20 cellular contexts compared by ENCODE assay signal in genomic region chr2:23211987-23212583, GRCh38.
DNase-seq lines count a peak whose midpoint lies in the region; ATAC-seq, FAIRE-seq and TF ChIP-seq lines count a peak whose summit lies in the region.
"Had no signal": no experiment of that assay in that cellular context is flagged by ENCODE, and none has a peak within 500 bp of the region (broad histone marks: within the 10 kb centered on the region; RNA-seq: fewer than 3 reads in every experiment).

No MANE protein-coding gene starts in this region.

- no peak overlapping the region for H2BK5ac ChIP-seq in H1 (ENCODE audit: low read depth, low read length)

- no peak overlapping the region for H3K23ac ChIP-seq in H1 (ENCODE audit: insufficient read length)

- no peaks in the 10 kb centered on the region for H3K23me2 ChIP-seq in H1 (ENCODE audit: low read depth, low read length)

- no peak overlapping the region for H3K9ac ChIP-seq in H1 (replicated peaks in 1 of 4; ENCODE audit: extremely low read depth in 1 of 4, low read depth in 3 of 4, low read length in 3 of 4)
- H3K9ac ChIP-seq: BLaER1 had no signal

- TF ChIP-seq POLR2A in H1 (IDR thresholded peaks at IDR 0.05; ENCODE audit: control extremely low read depth in 1 of 2, low read depth in 2 of 2, low read length in 2 of 2) (no peak), right lobe of liver (IDR thresholded peaks at IDR 0.05) (no peak), adrenal gland (IDR thresholded peaks at IDR 0.05) (no peak)

- H2BK20ac ChIP-seq in H1 (ENCODE audit: low read length) = no peak overlapping the region

- H3K4me1 ChIP-seq in H1 (replicated peaks in 1 of 4; ENCODE audit: control insufficient read depth in 3 of 4, insufficient read depth in 4 of 4, low read length in 3 of 4) (no peaks in the 10 kb centered on the region; a peak in 1 of 7 replicates), right lobe of liver (peaks cover 0 to 41% (median 14%) of the 10 kb centered on the region in 4 donors), small intestine (ENCODE audit: control insufficient read depth in 2 of 2, insufficient read depth in 1 of 2, low read depth in 1 of 2, low read length in 1 of 2) (peaks cover 0 to 2% of the 10 kb centered on the region in 2 donors), adrenal gland (replicated peaks in 1 of 2) (no peaks in the 10 kb centered on the region)
- H3K4me1 ChIP-seq: BLaER1 had no signal

- POLR2A ChIA-PET in H1 (lab: Charles Lee; ENCODE audit: partially characterized antibody) = no interaction called here
- POLR2A ChIA-PET in CD4-positive, alpha-beta T cell (lab: Charles Lee) = no interaction called here

- H2AK5ac ChIP-seq in H1 (ENCODE audit: low read depth, low read length) = no peak overlapping the region

- CTCF ChIA-PET in H1 (lab: Charles Lee; ENCODE audit: partially characterized antibody) = interaction anchor here (1.0 to 3.9 kb wide), 6 partner anchors 10 to 419 kb away, joined by 3 to 25 read pairs (median 4); no protein-coding TSS in a partner anchor
- CTCF ChIA-PET in CD4-positive, alpha-beta T cell (lab: Charles Lee) = no interaction called here

- H3K4me3 ChIP-seq in LNCaP clone FGC (ENCODE audit: low read depth, low read length) = no peak overlapping the region
- H3K4me3 ChIP-seq in H1 (ENCODE audit: extremely low read depth in 1 of 4, insufficient read depth in 2 of 4, low read depth in 3 of 4, low read length in 4 of 4) = no peak overlapping the region
- no peak overlapping the region for H3K4me3 ChIP-seq in right lobe of liver
- no peak overlapping the region for H3K4me3 ChIP-seq in small intestine (ENCODE audit: low read depth in 1 of 2, low read length in 2 of 2)
- no peak overlapping the region for H3K4me3 ChIP-seq in adrenal gland
- H3K4me3 ChIP-seq: BLaER1 had no signal

- H2BK12ac ChIP-seq in H1 (ENCODE audit: low read depth, low read length) = no peak overlapping the region

- H4K8ac ChIP-seq in H1 (ENCODE audit: extremely low read depth, insufficient read depth, low read length) = no peak overlapping the region

- H2AFZ ChIP-seq in H1 (ENCODE audit: low read length) = no peak overlapping the region

- TF ChIP-seq EP300 in H1 (IDR thresholded peaks at IDR 0.05; ENCODE audit: borderline replicate concordance in 1 of 2, low read depth in 2 of 2, low read length in 2 of 2) = no peak

- DNase-seq in LNCaP clone FGC (ENCODE audit: low read depth) (peak; percentile 19), H1 (ENCODE audit: low read depth in 1 of 2, low spot score in 2 of 2) (no peak), right lobe of liver (no peak), small intestine (peak; percentile 67), adrenal gland (no peak)
- DNase-seq in stimulated activated effector memory CD8-positive, alpha-beta T cell treated with anti-CD3 and anti-CD28 coated beads, Interleukin-12 subunit alpha, Interleukin-12 subunit beta, amount 100 ng/mL, for 72 hours (ENCODE audit: low spot score in 2 of 2) = no peak
- DNase-seq in stimulated activated naive CD4-positive, alpha-beta T cell (lab: John Stamatoyannopoulos, UW) = no peak
- DNase-seq in CD4-positive, alpha-beta T cell = no peak
- DNase-seq: CD8-positive, alpha-beta memory T cell; GF-D8; KG1; NCI-H1436; NCI-H2029 treated with DMSO at 0.1 percent for 48 hours; NCI-H2171 treated with DMSO at 0.1 percent for 48 hours; NCI-H446 treated with DMSO at 0.1 percent for 48 hours; NCI-H748 treated with DMSO at 0.1 percent for 48 hours had no signal

- 0 out of 2 replicates have a peak overlapping the region, but pooled peaks have one; percentile 16 for H3K18ac ChIP-seq in H1 (ENCODE audit: extremely low read depth, low read length)

- H3K27me3 Mint-ChIP-seq in CD4-positive, alpha-beta T cell = peaks cover 7% of the 10 kb centered on the region

- H4K5ac ChIP-seq in H1 (ENCODE audit: insufficient read length, low read depth, low read length) = no peak overlapping the region

- ATAC-seq in right lobe of liver = peak; percentile 47 to 61 (median 52)
- ATAC-seq in stimulated activated effector memory CD8-positive, alpha-beta T cell treated with anti-CD3 and anti-CD28 coated beads, Interleukin-12 subunit alpha, Interleukin-12 subunit beta, amount 100 ng/mL, for 72 hours = no peak
- ATAC-seq in CD4-positive, alpha-beta T cell (ENCODE audit: poor library complexity) = no peak

- H3K4me2 ChIP-seq in H1 (ENCODE audit: insufficient read depth in 1 of 2, low read depth in 2 of 2, low read length in 2 of 2) = no peak overlapping the region
- H3K4me2 ChIP-seq: BLaER1 had no signal

- H3K4me3 Mint-ChIP-seq in stimulated activated effector memory CD8-positive, alpha-beta T cell treated with anti-CD3 and anti-CD28 coated beads, Interleukin-12 subunit alpha, Interleukin-12 subunit beta, amount 100 ng/mL, for 72 hours = no peak overlapping the region
- no peak overlapping the region for H3K4me3 Mint-ChIP-seq in CD4-positive, alpha-beta T cell
- H3K4me3 Mint-ChIP-seq: CD8-positive, alpha-beta memory T cell had no signal

- FAIRE-seq in H1 (lab: Jason Lieb, UNC) = no peak
- no peak for FAIRE-seq in small intestine (lab: Jason Lieb, UNC)
- FAIRE-seq: A204.1, GM12891, GM18507 had no signal

- H3K14ac ChIP-seq in H1 (ENCODE audit: insufficient read length) = no peak overlapping the region

- H3K79me2 ChIP-seq in H1 (ENCODE audit: control insufficient read depth in 1 of 2, insufficient read depth in 2 of 2, low read length in 2 of 2) = no peaks in the 10 kb centered on the region

- intact Hi-C loops in right lobe of liver (cut with DNase I) = no loop called here
- intact Hi-C loops in CD4-positive, alpha-beta T cell (cut with DNase I, micrococcal nuclease) = no loop called here
- intact Hi-C loops in adrenal gland (cut with DNase I) = no loop called here

- no peak overlapping the region for H4K91ac ChIP-seq in H1 (replicated peaks; ENCODE audit: insufficient read length, low read length)

- H3K27me3 ChIP-seq in H1 (replicated peaks in 1 of 4; ENCODE audit: control insufficient read depth in 3 of 4, extremely low read depth in 1 of 4, insufficient read depth in 3 of 4, low read length in 3 of 4) (no peaks in the 10 kb centered on the region; a peak in 1 of 7 replicates), right lobe of liver (no peaks in the 10 kb centered on the region), small intestine (ENCODE audit: control insufficient read depth in 2 of 2, insufficient read depth in 2 of 2, low read length in 2 of 2) (no peaks in the 10 kb centered on the region), adrenal gland (no peaks in the 10 kb centered on the region)
- no peaks in the 10 kb centered on the region for H3K27me3 ChIP-seq in CD4-positive, alpha-beta T cell (ENCODE audit: control insufficient read depth, insufficient read depth, low read length)
- H3K27me3 ChIP-seq: BLaER1 had no signal

- H3K9me3 Mint-ChIP-seq in stimulated activated effector memory CD8-positive, alpha-beta T cell treated with anti-CD3 and anti-CD28 coated beads, Interleukin-12 subunit alpha, Interleukin-12 subunit beta, amount 100 ng/mL, for 72 hours = peaks cover 2% of the 10 kb centered on the region
- no peaks in the 10 kb centered on the region for H3K9me3 Mint-ChIP-seq in CD4-positive, alpha-beta T cell

- H3K79me1 ChIP-seq in H1 (ENCODE audit: low read depth, low read length) = no peaks in the 10 kb centered on the region

- 93% methylated on average over 5 of the region's 5 CpGs; no CpG with 5 or more reads in 1 of the 2 experiments for WGBS in H1 (ENCODE audit: extremely low coverage in 1 of 2, insufficient coverage in 1 of 2, insufficient read length in 1 of 2, insufficient replicate concordance in 2 of 2, low coverage in 1 of 2, low lambda C conversion rate in 2 of 2, missing lambda C conversion rate in 1 of 2), 2 experiments
- WGBS in right lobe of liver (ENCODE audit: insufficient coverage, low coverage, low lambda C conversion rate, missing lambda C conversion rate) = 20% methylated on average over 1 of the region's 5 CpGs
- WGBS in small intestine, 3 donors = 23 to 62% (median 54%) methylated on average over 5 of the region's 5 CpGs
- 79 to 89% (median 84%) methylated on average over 4 to 5 of the region's 5 CpGs for WGBS in adrenal gland, 4 donors

- H4K20me1 ChIP-seq in H1 (replicated peaks in 1 of 2; ENCODE audit: control insufficient read depth in 1 of 2, insufficient read depth in 2 of 2, low read length in 2 of 2) = no peaks in the 10 kb centered on the region
- H4K20me1 ChIP-seq: BLaER1 had no signal

- H3K36me3 ChIP-seq in H1 (ENCODE audit: control insufficient read depth in 2 of 4, insufficient read depth in 4 of 4, low read length in 3 of 4) (no peaks in the 10 kb centered on the region), right lobe of liver (no peaks in the 10 kb centered on the region), small intestine (ENCODE audit: control insufficient read depth in 2 of 2, insufficient read depth in 2 of 2, low read length in 2 of 2) (no peaks in the 10 kb centered on the region), adrenal gland (replicated peaks in 1 of 2) (no peaks in the 10 kb centered on the region)
- H3K36me3 ChIP-seq: BLaER1 had no signal

- H3K9me3 ChIP-seq in H1 (ENCODE audit: insufficient read depth in 2 of 2, low read depth in 1 of 2, low read length in 1 of 2) = no peaks in the 10 kb centered on the region
- H3K9me3 ChIP-seq in right lobe of liver = no peaks in the 10 kb centered on the region
- no peaks in the 10 kb centered on the region for H3K9me3 ChIP-seq in small intestine (ENCODE audit: control insufficient read depth, low read depth)
- no peaks in the 10 kb centered on the region for H3K9me3 ChIP-seq in CD4-positive, alpha-beta T cell (ENCODE audit: control insufficient read depth, low read length)
- H3K9me3 ChIP-seq in adrenal gland (replicated peaks in 1 of 3) = no peaks in the 10 kb centered on the region
- H3K9me3 ChIP-seq: BLaER1 had no signal

- H2BK120ac ChIP-seq in H1 (replicated peaks; ENCODE audit: low read depth, low read length) = no peak overlapping the region

- H3K27ac Mint-ChIP-seq in stimulated activated effector memory CD8-positive, alpha-beta T cell treated with anti-CD3 and anti-CD28 coated beads, Interleukin-12 subunit alpha, Interleukin-12 subunit beta, amount 100 ng/mL, for 72 hours = no peak overlapping the region
- H3K27ac Mint-ChIP-seq in CD4-positive, alpha-beta T cell = no peak overlapping the region
- H3K27ac Mint-ChIP-seq: CD8-positive, alpha-beta memory T cell had no signal

- H3K27ac ChIP-seq in H1 (ENCODE audit: low read depth, low read length) = no peak overlapping the region
- peak overlapping the region in 2 of 3 donors; percentile 14 to 54 for H3K27ac ChIP-seq in right lobe of liver
- H3K27ac ChIP-seq in small intestine (ENCODE audit: low read depth in 1 of 2, low read length in 1 of 2) = no peak overlapping the region
- H3K27ac ChIP-seq in CD4-positive, alpha-beta T cell (ENCODE audit: low read depth, low read length) = no peak overlapping the region
- no peak overlapping the region for H3K27ac ChIP-seq in adrenal gland
- H3K27ac ChIP-seq: BLaER1 had no signal

- H3K4ac ChIP-seq in H1 (replicated peaks; ENCODE audit: insufficient read length, low read depth, low read length) = no peak overlapping the region

- H3K56ac ChIP-seq in H1 (replicated peaks; ENCODE audit: insufficient read length, low read depth, low read length) = no peak overlapping the region

- no peak overlapping the region for H2BK15ac ChIP-seq in H1 (ENCODE audit: low read length)

- TF ChIP-seq CTCF in LNCaP clone FGC (IDR thresholded peaks at IDR 0.05; ENCODE audit: control insufficient read depth, extremely low read depth, insufficient read depth) = no peak
- TF ChIP-seq CTCF in H1 (IDR thresholded peaks at IDR 0.05; ENCODE audit: control extremely low read depth in 1 of 3, insufficient read depth in 1 of 3, low read depth in 1 of 3, low read length in 3 of 3) = no peak
- no peak for TF ChIP-seq CTCF in right lobe of liver (IDR thresholded peaks at IDR 0.05)
- TF ChIP-seq CTCF in CD4-positive, alpha-beta T cell (IDR thresholded peaks at IDR 0.05) = no peak
- no peak for TF ChIP-seq CTCF in adrenal gland (IDR thresholded peaks at IDR 0.05)

- H3K4me1 Mint-ChIP-seq in stimulated activated effector memory CD8-positive, alpha-beta T cell treated with anti-CD3 and anti-CD28 coated beads, Interleukin-12 subunit alpha, Interleukin-12 subunit beta, amount 100 ng/mL, for 72 hours = no peaks in the 10 kb centered on the region
- H3K4me1 Mint-ChIP-seq in CD4-positive, alpha-beta T cell (ENCODE audit: low read depth) = no peaks in the 10 kb centered on the region
- H3K4me1 Mint-ChIP-seq: CD8-positive, alpha-beta memory T cell had no signal

- no peaks in the 10 kb centered on the region for H3K36me3 Mint-ChIP-seq in stimulated activated effector memory CD8-positive, alpha-beta T cell treated with anti-CD3 and anti-CD28 coated beads, Interleukin-12 subunit alpha, Interleukin-12 subunit beta, amount 100 ng/mL, for 72 hours
- no peaks in the 10 kb centered on the region for H3K36me3 Mint-ChIP-seq in CD4-positive, alpha-beta T cell (ENCODE audit: low read depth)
- H3K36me3 Mint-ChIP-seq: CD8-positive, alpha-beta memory T cell had no signal

- no peak for TF ChIP-seq RAD21 in H1 (IDR thresholded peaks at IDR 0.05 in 1 of 2, conservative IDR thresholded peaks at IDR 0.05 in 1 of 2; ENCODE audit: low read depth in 2 of 2, low read length in 2 of 2)

Comparison
In these comparisons a context has a peak if more than half of its experiments do, and no peak if none do; other contexts are left out.
1. DNase-seq: peak in LNCaP clone FGC (single experiment) and small intestine (single experiment); none in H1 (0 of 2), right lobe of liver (0 of 3), stimulated activated effector memory CD8-positive, alpha-beta T cell treated with anti-CD3 and anti-CD28 coated beads, Interleukin-12 subunit alpha, Interleukin-12 subunit beta, amount 100 ng/mL, for 72 hours (0 of 2), stimulated activated naive CD4-positive, alpha-beta T cell (0 of 6), CD4-positive, alpha-beta T cell (0 of 10) and adrenal gland (0 of 7).
2. H3K27ac ChIP-seq: peak in right lobe of liver (2 of 3); none in H1 (single experiment), small intestine (0 of 2), CD4-positive, alpha-beta T cell (single experiment) and adrenal gland (0 of 5).
3. ATAC-seq: peak in right lobe of liver (4 of 4); none in stimulated activated effector memory CD8-positive, alpha-beta T cell treated with anti-CD3 and anti-CD28 coated beads, Interleukin-12 subunit alpha, Interleukin-12 subunit beta, amount 100 ng/mL, for 72 hours (single experiment) and CD4-positive, alpha-beta T cell (single experiment).